ENCODE assay signal across 19 cellular contexts in genomic region chr19:11401808-11402543, GRCh38. TPM values are rescaled to one million over a fixed set of nuclear protein-coding genes. Genes with fewer than 3 reads are reported as not detected.
DNase-seq lines count a peak whose midpoint lies in the region; ATAC-seq, FAIRE-seq and TF ChIP-seq lines count a peak whose summit lies in the region.
"Had no signal": no experiment of that assay in that cellular context is flagged by ENCODE, and none has a peak within 500 bp of the region (broad histone marks: within the 10 kb centered on the region; RNA-seq: fewer than 3 reads in every experiment).

No MANE protein-coding gene starts in this region.

- H2BK15ac ChIP-seq in neuronal stem cell (ENCODE audit: low read length), result no peak overlapping the region

- H3K79me1 ChIP-seq in neuronal stem cell (ENCODE audit: low read depth, low read length), result no peaks in the 10 kb centered on the region

- H3K18ac ChIP-seq in neuronal stem cell (ENCODE audit: low read length), result peak overlapping the region; percentile 38

- no peak for ATAC-seq in left ventricle myocardium superior
- ATAC-seq in Right ventricle myocardium inferior, result no peak
- ATAC-seq in K562, result no peak
- ATAC-seq: GM23338 had no signal

- H3K36me3 ChIP-seq in K562 (ENCODE audit: control insufficient read depth, insufficient read depth, low read length), result no peaks in the 10 kb centered on the region
- H3K36me3 ChIP-seq in neuronal stem cell (replicated peaks in 1 of 2; ENCODE audit: control insufficient read depth in 2 of 2, insufficient read depth in 2 of 2, low read length in 2 of 2), result no peaks in the 10 kb centered on the region

- H3K27ac ChIP-seq in K562 (ENCODE audit: extremely low read depth, low read depth, low read length) (no peak overlapping the region), neuronal stem cell (replicated peaks; ENCODE audit: low read length) (no peak overlapping the region)

- H3K9me3 ChIP-seq in K562 (replicated peaks; ENCODE audit: control insufficient read depth, insufficient read depth, low read depth, low read length) (no peaks in the 10 kb centered on the region), neuronal stem cell (replicated peaks in 1 of 2; ENCODE audit: control insufficient read depth in 2 of 2, insufficient read depth in 1 of 2, low read depth in 1 of 2, low read length in 2 of 2) (no peaks in the 10 kb centered on the region)

- POLR2A ChIA-PET in K562 (lab: Yijun Ruan, JAX), result no interaction called here

- CTCF ChIA-PET in K562 (lab: Yijun Ruan, JAX; ENCODE audit: low intra/inter-chr PET ratio), result no interaction called here

- H3K4me3 ChIP-seq in K562 (no peak overlapping the region), neuronal stem cell (ENCODE audit: low read length in 2 of 2) (no peak overlapping the region)
- H3K4me3 ChIP-seq: GM23338 had no signal

- no TSS peak for BruUV-seq in K562 (replicated peaks; lab: Mats Ljungman, UMichigan)

- H2AFZ ChIP-seq in K562 (ENCODE audit: low read depth, low read length), result no peak overlapping the region
- no peak overlapping the region for H2AFZ ChIP-seq in neuronal stem cell (ENCODE audit: low read length)
- H2AFZ ChIP-seq: GM23338 had no signal

- no peak for TF ChIP-seq RAD21 in K562 (CRISPR knock-in tag; conservative IDR thresholded peaks at IDR 0.05 in 1 of 2, IDR thresholded peaks at IDR 0.05 in 1 of 2)

- TF ChIP-seq CTCF in GM13976 (IDR thresholded peaks at IDR 0.05; ENCODE audit: borderline replicate concordance, control extremely low read depth, extremely low read depth, insufficient read depth, missing control alignments) (no peak), K562 (IDR thresholded peaks at IDR 0.05 in 2 of 3, conservative IDR thresholded peaks at IDR 0.05 in 1 of 3; ENCODE audit: insufficient read depth in 2 of 3, low read depth in 1 of 3, low read length in 3 of 3) (no peak)

- intact Hi-C loops in left ventricle myocardium superior (cut with micrococcal nuclease), result no loop called here
- intact Hi-C loops in Right ventricle myocardium inferior (cut with DNase I), result no loop called here
- intact Hi-C loops in K562 (cut with micrococcal nuclease), result no loop called here

- no peak overlapping the region for H3K14ac ChIP-seq in neuronal stem cell (ENCODE audit: low read length)

- DNase-seq in left ventricle myocardium superior, result peak; percentile 20
- DNase-seq in Right ventricle myocardium inferior (ENCODE audit: missing footprints), result no peak
- DNase-seq in GM13976 (ENCODE audit: low spot score), result peak; percentile 27
- DNase-seq in K562 (ENCODE audit: extremely low read depth in 1 of 4, low spot score in 3 of 4), result peak in 1 of 4 experiments; percentile 10
- no peak for DNase-seq in neuronal stem cell (ENCODE audit: low spot score)
- no peak for DNase-seq in NK-92 (lab: John Stamatoyannopoulos, UW; ENCODE audit: unreplicated experiment)
- no peak for DNase-seq in activated effector memory CD4-positive, alpha-beta T cell treated with Interleukin-2 at 50 U/mL for 16 hours
- DNase-seq in 8988T, result no peak
- DNase-seq: C1 segment of cervical spinal cord; CD4-positive, alpha-beta T cell; DMS153; DMS79 treated with DMSO at 0.1 percent for 48 hours; EL; H7 had no signal

- H3K23ac ChIP-seq in neuronal stem cell (ENCODE audit: low read depth, low read length, poor library complexity), result no peak overlapping the region

- no peak for TF ChIP-seq EP300 in K562 (IDR thresholded peaks at IDR 0.05; ENCODE audit: low read length)

- no peaks in the 10 kb centered on the region for H4K20me1 ChIP-seq in K562 (replicated peaks; ENCODE audit: control insufficient read depth, insufficient read depth, low read length)

- H3K4me1 ChIP-seq in K562 (replicated peaks in 1 of 2; ENCODE audit: control insufficient read depth in 2 of 2, insufficient read depth in 2 of 2, low read length in 2 of 2), result peaks cover 6 to 25% of the 10 kb centered on the region in 2 experiments; a peak in 4 of 5 replicates
- H3K4me1 ChIP-seq in neuronal stem cell (ENCODE audit: control insufficient read depth in 2 of 2, insufficient read depth in 1 of 2, low read depth in 1 of 2, low read length in 2 of 2), result peaks cover 2 to 8% of the 10 kb centered on the region in 2 donors

- peak overlapping the region; percentile 93 for H2BK5ac ChIP-seq in neuronal stem cell (ENCODE audit: low read length)

- no peaks in the 10 kb centered on the region for H3K9me1 ChIP-seq in K562 (ENCODE audit: control insufficient read depth, insufficient read depth, low read length)

- TF ChIP-seq POLR2A in K562 (conservative IDR thresholded peaks at IDR 0.05), result no peak

- in situ Hi-C loops in GM13976 (cut with MboI; ENCODE audit: low sequenced_read_pairs, unreplicated experiment) (no loop called here), K562 (cut with MboI) (no loop called here)

- H3K4me2 ChIP-seq in K562 (ENCODE audit: insufficient read depth, low read length) (no peak overlapping the region), neuronal stem cell (ENCODE audit: insufficient read depth, low read length, poor library complexity, severe bottlenecking) (no peak overlapping the region)
- H3K4me2 ChIP-seq: GM23338 had no signal

- no peak overlapping the region for H2BK12ac ChIP-seq in neuronal stem cell (ENCODE audit: low read length)

- H2BK120ac ChIP-seq in neuronal stem cell (ENCODE audit: low read depth, low read length), result no peak overlapping the region

- no peak overlapping the region for H3K4ac ChIP-seq in neuronal stem cell (ENCODE audit: low read length)

- no peak overlapping the region for H4K8ac ChIP-seq in neuronal stem cell (ENCODE audit: low read depth, low read length)

- peak overlapping the region; percentile 88 for H2AK5ac ChIP-seq in neuronal stem cell (ENCODE audit: low read depth, low read length)

- H4K91ac ChIP-seq in neuronal stem cell (ENCODE audit: low read depth, low read length, poor library complexity), result no peak overlapping the region

- WGBS in K562 (ENCODE audit: insufficient coverage, low coverage, missing lambda C conversion rate), result 65% methylated on average over 5 of the region's 9 CpGs
- no CpG with 5 or more reads among the region's 9 CpGs for WGBS in neuronal stem cell (ENCODE audit: extremely low coverage in 2 of 2, insufficient read length in 2 of 2, insufficient replicate concordance in 1 of 2), 2 donors

- no peaks in the 10 kb centered on the region for H3K79me2 ChIP-seq in K562 (ENCODE audit: control insufficient read depth, insufficient read depth, low read length)

- H3K9ac ChIP-seq in K562 (ENCODE audit: insufficient read depth in 1 of 2, low read depth in 2 of 2, low read length in 2 of 2) (no peak overlapping the region), neuronal stem cell (ENCODE audit: low read depth, low read length, poor library complexity) (no peak overlapping the region)

- no peak for FAIRE-seq in K562 (lab: Jason Lieb, UNC)
- FAIRE-seq: D721Med, G401.6, GM18507, HTR-8/SVneo had no signal

- H3K27me3 ChIP-seq in K562 (ENCODE audit: control insufficient read depth in 2 of 2, insufficient read depth in 2 of 2, low read length in 2 of 2), result no peaks in the 10 kb centered on the region
- peaks cover 0 to 7% (median 5%) of the 10 kb centered on the region in 3 experiments for H3K27me3 ChIP-seq in neuronal stem cell (ENCODE audit: control insufficient read depth in 3 of 3, insufficient read depth in 3 of 3, low read depth in 1 of 3, low read length in 3 of 3)

RNA-seq across cellular contexts. Expression of gene RGL3, which starts 17.1 kb away (rescaled TPM):
- total RNA-seq in left ventricle myocardium superior, result 6.4 TPM
- 10.5 TPM for total RNA-seq in Right ventricle myocardium inferior
- 1.2 and 4.6 TPM in 2 replicates for total RNA-seq in K562 (2011; cell fraction: chromatin; rRNA removed; ENCODE audit: low replicate concordance)
- total RNA-seq in K562 (2011; cell fraction: nucleolus; rRNA removed), result 1.3 and 1.5 TPM in 2 replicates
- 0.38 and 2.1 TPM in 2 replicates for total RNA-seq in K562 (2011; cell fraction: nucleoplasm; rRNA removed)
- total RNA-seq in K562 (2014; rRNA removed), result 0.16 and 0.32 TPM in 2 replicates
- not detected in 2 replicates for total RNA-seq in K562 (2014; rRNA removed; fragmentation: Illumina TruSeq; extraction: Trizol)
- total RNA-seq in K562 (2015; rRNA removed; fragmentation: Illumina TruSeq; extraction: Trizol), result 0.11 TPM in 1 of 2 replicates, not detected in the other
- total RNA-seq in K562 (2021), result 0.40 and 0.58 TPM in 2 replicates
- polyA plus RNA-seq in K562 (2011; rRNA removed), result 0.26 and 0.61 TPM in 2 replicates
- polyA plus RNA-seq in K562 (2011; cell fraction: cytosol; rRNA removed), result 0.34 and 0.40 TPM in 2 replicates
- polyA plus RNA-seq in K562 (2011; cell fraction: nucleus; rRNA removed), result 2.1 and 3.0 TPM in 2 replicates
- polyA plus RNA-seq in K562 (2012), result 0.52 and 1.4 TPM in 2 replicates
- polyA plus RNA-seq in K562 (2014; fragmentation: Illumina TruSeq; extraction: Trizol), result 0.22 TPM in 2 replicates
- polyA plus RNA-seq in K562 (2014; fragmentation: Nextera tagmentation; extraction: Ambion mirVana), result not detected
- 0.09 and 0.12 TPM in 2 replicates for polyA plus RNA-seq in K562 (2014; rRNA removed)
- polyA minus RNA-seq in K562 (2011; rRNA and poly(A)+ RNA removed), result 0.14 TPM in 1 of 2 replicates, not detected in the other
- 2.7 TPM in 1 of 2 replicates, not detected in the other for polyA minus RNA-seq in K562 (2011; cell fraction: cytosol; rRNA and poly(A)+ RNA removed)
- 0.33 and 0.67 TPM in 2 replicates for polyA minus RNA-seq in K562 (2011; cell fraction: nucleus; rRNA and poly(A)+ RNA removed)
- polyA plus RNA-seq in neuronal stem cell (2013, experiment 1 of 2), result 0.66 TPM
- 0.51 TPM for polyA plus RNA-seq in neuronal stem cell (2013, experiment 2 of 2)
- total RNA-seq: CD4-positive, alpha-beta T cell had no signal

RNA-seq across cellular contexts. Expression of gene EPOR, which starts 17.9 kb away (rescaled TPM):
- total RNA-seq in left ventricle myocardium superior (7.6 TPM), Right ventricle myocardium inferior (8.4 TPM), K562 (2014; rRNA removed) (10.0 and 14.7 TPM in 2 replicates), K562 (2014; rRNA removed; fragmentation: Illumina TruSeq; extraction: Trizol) (2.8 and 3.3 TPM in 2 replicates), K562 (2015; rRNA removed; fragmentation: Illumina TruSeq; extraction: Trizol) (5.0 and 5.2 TPM in 2 replicates), K562 (2021) (14.1 and 15.6 TPM in 2 replicates)
- 15.0 and 49.1 TPM in 2 replicates for total RNA-seq in K562 (2011; cell fraction: chromatin; rRNA removed; ENCODE audit: low replicate concordance)
- 46.8 and 47.2 TPM in 2 replicates for total RNA-seq in K562 (2011; cell fraction: nucleolus; rRNA removed)
- total RNA-seq in K562 (2011; cell fraction: nucleoplasm; rRNA removed), result 28.8 and 30.8 TPM in 2 replicates
- polyA plus RNA-seq in K562 (2011; rRNA removed) (8.7 and 9.2 TPM in 2 replicates), K562 (2014; fragmentation: Illumina TruSeq; extraction: Trizol) (8.5 and 8.9 TPM in 2 replicates), K562 (2014; fragmentation: Nextera tagmentation; extraction: Ambion mirVana) (1 to 10 TPM; 1.3 TPM), K562 (2014; rRNA removed) (17.0 and 17.9 TPM in 2 replicates)
- 7.9 and 28.0 TPM in 2 replicates for polyA plus RNA-seq in K562 (2011; cell fraction: cytosol; rRNA removed)
- 17.3 and 44.3 TPM in 2 replicates for polyA plus RNA-seq in K562 (2011; cell fraction: nucleus; rRNA removed)
- polyA plus RNA-seq in K562 (2012), result 11.3 and 13.7 TPM in 2 replicates
- polyA minus RNA-seq in K562 (2011; rRNA and poly(A)+ RNA removed), result 1.9 and 4.3 TPM in 2 replicates
- polyA minus RNA-seq in K562 (2011; cell fraction: cytosol; rRNA and poly(A)+ RNA removed), result 6.1 and 8.2 TPM in 2 replicates
- 5.2 and 6.9 TPM in 2 replicates for polyA minus RNA-seq in K562 (2011; cell fraction: nucleus; rRNA and poly(A)+ RNA removed)
- polyA plus RNA-seq in neuronal stem cell (2013, experiment 1 of 2), result 3.7 TPM
- 3.4 TPM for polyA plus RNA-seq in neuronal stem cell (2013, experiment 2 of 2)

RNA-seq across cellular contexts. Expression of gene SWSAP1, which starts 27.5 kb away (rescaled TPM):
- total RNA-seq in left ventricle myocardium superior (2.0 TPM), Right ventricle myocardium inferior (1.9 TPM), K562 (2014; rRNA removed) (2.8 and 3.9 TPM in 2 replicates), K562 (2014; rRNA removed; fragmentation: Illumina TruSeq; extraction: Trizol) (0.77 and 0.80 TPM in 2 replicates), K562 (2015; rRNA removed; fragmentation: Illumina TruSeq; extraction: Trizol) (1.9 and 2.3 TPM in 2 replicates), K562 (2021) (2.5 and 3.0 TPM in 2 replicates)
- total RNA-seq in K562 (2011; cell fraction: chromatin; rRNA removed; ENCODE audit: low replicate concordance), result 1.5 and 2.6 TPM in 2 replicates
- 2.6 and 3.5 TPM in 2 replicates for total RNA-seq in K562 (2011; cell fraction: nucleolus; rRNA removed)
- 2.3 and 3.1 TPM in 2 replicates for total RNA-seq in K562 (2011; cell fraction: nucleoplasm; rRNA removed)
- polyA plus RNA-seq in K562 (2011; rRNA removed) (1.3 and 1.8 TPM in 2 replicates), K562 (2014; fragmentation: Illumina TruSeq; extraction: Trizol) (1.7 and 2.6 TPM in 2 replicates), K562 (2014; fragmentation: Nextera tagmentation; extraction: Ambion mirVana) (under 1 TPM; 0.18 to 0.73 TPM), K562 (2014; rRNA removed) (2.0 and 4.3 TPM in 2 replicates)
- polyA plus RNA-seq in K562 (2011; cell fraction: cytosol; rRNA removed), result 1.9 and 3.2 TPM in 2 replicates
- polyA plus RNA-seq in K562 (2011; cell fraction: nucleus; rRNA removed), result 1.2 and 1.3 TPM in 2 replicates
- polyA plus RNA-seq in K562 (2012), result 2.9 and 3.1 TPM in 2 replicates
- polyA minus RNA-seq in K562 (2011; rRNA and poly(A)+ RNA removed), result 0.51 and 0.67 TPM in 2 replicates
- 0.48 TPM in 1 of 2 replicates, not detected in the other for polyA minus RNA-seq in K562 (2011; cell fraction: cytosol; rRNA and poly(A)+ RNA removed)
- polyA minus RNA-seq in K562 (2011; cell fraction: nucleus; rRNA and poly(A)+ RNA removed), result 0.54 and 2.1 TPM in 2 replicates
- polyA plus RNA-seq in neuronal stem cell (2013, experiment 1 of 2), result 3.0 TPM
- polyA plus RNA-seq in neuronal stem cell (2013, experiment 2 of 2), result 2.9 TPM

RNA-seq across cellular contexts. Expression of gene ODAD3, which starts 32.9 kb away (rescaled TPM):
- total RNA-seq in left ventricle myocardium superior (0.42 TPM), Right ventricle myocardium inferior (0.68 TPM), K562 (2014; rRNA removed) (0.08 and 0.14 TPM in 2 replicates), K562 (2014; rRNA removed; fragmentation: Illumina TruSeq; extraction: Trizol) (0.11 TPM in 1 of 2 replicates, not detected in the other), K562 (2015; rRNA removed; fragmentation: Illumina TruSeq; extraction: Trizol) (0.08 TPM in 1 of 2 replicates, not detected in the other), K562 (2021) (0.18 and 0.51 TPM in 2 replicates)
- total RNA-seq in K562 (2011; cell fraction: chromatin; rRNA removed; ENCODE audit: low replicate concordance), result 0.25 and 0.74 TPM in 2 replicates
- 0.26 and 1.2 TPM in 2 replicates for total RNA-seq in K562 (2011; cell fraction: nucleolus; rRNA removed)
- 0.29 TPM in 1 of 2 replicates, not detected in the other for total RNA-seq in K562 (2011; cell fraction: nucleoplasm; rRNA removed)
- polyA plus RNA-seq in K562 (2011; rRNA removed) (0.19 TPM in 1 of 2 replicates, not detected in the other), K562 (2014; fragmentation: Illumina TruSeq; extraction: Trizol) (0.08 and 0.12 TPM in 2 replicates), K562 (2014; fragmentation: Nextera tagmentation; extraction: Ambion mirVana) (under 1 TPM; 0.07 to 0.18 TPM), K562 (2014; rRNA removed) (0.72 and 1.5 TPM in 2 replicates)
- polyA plus RNA-seq in K562 (2011; cell fraction: cytosol; rRNA removed), result 0.12 TPM in 2 replicates
- 0.54 and 0.66 TPM in 2 replicates for polyA plus RNA-seq in K562 (2011; cell fraction: nucleus; rRNA removed)
- 0.16 and 0.19 TPM in 2 replicates for polyA plus RNA-seq in K562 (2012)
- polyA minus RNA-seq in K562 (2011; rRNA and poly(A)+ RNA removed), result not detected in 2 replicates
- not detected in 2 replicates for polyA minus RNA-seq in K562 (2011; cell fraction: cytosol; rRNA and poly(A)+ RNA removed)
- 0.13 and 0.22 TPM in 2 replicates for polyA minus RNA-seq in K562 (2011; cell fraction: nucleus; rRNA and poly(A)+ RNA removed)
- 0.91 TPM for polyA plus RNA-seq in neuronal stem cell (2013, experiment 1 of 2)
- 1.2 TPM for polyA plus RNA-seq in neuronal stem cell (2013, experiment 2 of 2)
- total RNA-seq: CD4-positive, alpha-beta T cell had no signal

RNA-seq across cellular contexts. Expression of gene PRKCSH, which starts 33.5 kb away (rescaled TPM):
- total RNA-seq in left ventricle myocardium superior (139 TPM), Right ventricle myocardium inferior (123 TPM), K562 (2014; rRNA removed) (99.4 and 135 TPM in 2 replicates), K562 (2014; rRNA removed; fragmentation: Illumina TruSeq; extraction: Trizol) (25.6 and 28.4 TPM in 2 replicates), K562 (2015; rRNA removed; fragmentation: Illumina TruSeq; extraction: Trizol) (48.1 and 52.1 TPM in 2 replicates), K562 (2021) (297 and 303 TPM in 2 replicates)
- 161 and 438 TPM in 2 replicates for total RNA-seq in K562 (2011; cell fraction: chromatin; rRNA removed; ENCODE audit: low replicate concordance)
- 419 and 446 TPM in 2 replicates for total RNA-seq in K562 (2011; cell fraction: nucleolus; rRNA removed)
- 236 and 271 TPM in 2 replicates for total RNA-seq in K562 (2011; cell fraction: nucleoplasm; rRNA removed)
- polyA plus RNA-seq in K562 (2011; rRNA removed) (39.1 and 96.2 TPM in 2 replicates), K562 (2014; fragmentation: Illumina TruSeq; extraction: Trizol) (155 and 235 TPM in 2 replicates), K562 (2014; fragmentation: Nextera tagmentation; extraction: Ambion mirVana) (1 to 10 TPM; 2.3 to 6.9 TPM), K562 (2014; rRNA removed) (76.5 and 88.9 TPM in 2 replicates)
- polyA plus RNA-seq in K562 (2011; cell fraction: cytosol; rRNA removed), result 68.3 and 79.6 TPM in 2 replicates
- polyA plus RNA-seq in K562 (2011; cell fraction: nucleus; rRNA removed), result 221 and 243 TPM in 2 replicates
- 242 and 451 TPM in 2 replicates for polyA plus RNA-seq in K562 (2012)
- polyA minus RNA-seq in K562 (2011; rRNA and poly(A)+ RNA removed), result 31.6 and 32.5 TPM in 2 replicates
- polyA minus RNA-seq in K562 (2011; cell fraction: cytosol; rRNA and poly(A)+ RNA removed), result 147 and 227 TPM in 2 replicates
- polyA minus RNA-seq in K562 (2011; cell fraction: nucleus; rRNA and poly(A)+ RNA removed), result 56.5 and 75.8 TPM in 2 replicates
- 199 TPM for polyA plus RNA-seq in neuronal stem cell (2013, experiment 1 of 2)
- 201 TPM for polyA plus RNA-seq in neuronal stem cell (2013, experiment 2 of 2)

Comparison
In these comparisons a context has a peak if more than half of its experiments do, and no peak if none do; other contexts are left out.
1. DNase-seq: peak in left ventricle myocardium superior (single experiment) and GM13976 (single experiment); none in Right ventricle myocardium inferior (single experiment), neuronal stem cell (single experiment), NK-92 (single experiment), activated effector memory CD4-positive, alpha-beta T cell treated with Interleukin-2 at 50 U/mL for 16 hours (single experiment) and 8988T (single experiment).